In genomic region chr12:39005671-39006070, GRCh38 we compare ENCODE assay signal across 4 cellular contexts.
A peak's percentile ranks its signal among the peaks of the same experiment; 100 is the strongest.
TF ChIP-seq lines count a peak whose summit lies in the region.

No MANE protein-coding gene starts in this region.

TF ChIP-seq in HepG2, 621 proteins besides CTCF, POLR2A, EP300 and RAD21:
- TF ChIP-seq MAFK (conservative IDR thresholded peaks at IDR 0.05 in 1 of 2, IDR thresholded peaks at IDR 0.05 in 1 of 2; ENCODE audit: low read length in 2 of 2), result peak; percentile 65 to 88
- peak; percentile 72 for TF ChIP-seq MAFF (IDR thresholded peaks at IDR 0.05; ENCODE audit: low read depth, low read length)
- no peak for TF ChIP-seq TOPORS (CRISPR knock-in tag; IDR thresholded peaks at IDR 0.05)

TF ChIP-seq in A549, 52 proteins besides CTCF, POLR2A, EP300 and RAD21:
- TF ChIP-seq MAZ (IDR thresholded peaks at IDR 0.05; ENCODE audit: borderline replicate concordance, low read depth, low read length), result no peak
- TF ChIP-seq ATOH8 (CRISPR knock-in tag; IDR thresholded peaks at IDR 0.05; ENCODE audit: low read depth), result no peak
- TF ChIP-seq, protein P1, sequence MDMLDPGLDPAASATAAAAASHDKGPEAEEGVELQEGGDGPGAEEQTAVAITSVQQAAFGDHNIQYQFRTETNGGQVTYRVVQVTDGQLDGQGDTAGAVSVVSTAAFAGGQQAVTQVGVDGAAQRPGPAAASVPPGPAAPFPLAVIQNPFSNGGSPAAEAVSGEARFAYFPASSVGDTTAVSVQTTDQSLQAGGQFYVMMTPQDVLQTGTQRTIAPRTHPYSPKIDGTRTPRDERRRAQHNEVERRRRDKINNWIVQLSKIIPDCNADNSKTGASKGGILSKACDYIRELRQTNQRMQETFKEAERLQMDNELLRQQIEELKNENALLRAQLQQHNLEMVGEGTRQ (IDR thresholded peaks at IDR 0.05), result no peak
- no peak for TF ChIP-seq TFCP2L1 (CRISPR knock-in tag; IDR thresholded peaks at IDR 0.05)
- peak; percentile 65 for TF ChIP-seq MAFK (IDR thresholded peaks at IDR 0.05; ENCODE audit: partially characterized antibody)
- TF ChIP-seq JUN (IDR thresholded peaks at IDR 0.05), result no peak
- TF ChIP-seq, protein P2, sequence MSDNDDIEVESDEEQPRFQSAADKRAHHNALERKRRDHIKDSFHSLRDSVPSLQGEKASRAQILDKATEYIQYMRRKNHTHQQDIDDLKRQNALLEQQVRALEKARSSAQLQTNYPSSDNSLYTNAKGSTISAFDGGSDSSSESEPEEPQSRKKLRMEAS (IDR thresholded peaks at IDR 0.05), result no peak

TF ChIP-seq in IMR-90, 13 proteins besides CTCF, POLR2A, EP300 and RAD21:
- TF ChIP-seq CEBPB (IDR thresholded peaks at IDR 0.05; ENCODE audit: low read depth, low read length) (no peak), NFE2L2 (IDR thresholded peaks at IDR 0.05; ENCODE audit: low read depth, low read length) (no peak), BHLHE40 (IDR thresholded peaks at IDR 0.05; ENCODE audit: low read depth, low read length) (no peak), MAFK (IDR thresholded peaks at IDR 0.05; ENCODE audit: low read depth, low read length) (peak; percentile 77), MXI1 (IDR thresholded peaks at IDR 0.05; ENCODE audit: borderline replicate concordance, low read depth, low read length) (no peak), SMC3 (IDR thresholded peaks at IDR 0.05; ENCODE audit: low read depth, low read length) (no peak), ELK1 (IDR thresholded peaks at IDR 0.05; ENCODE audit: borderline replicate concordance, low read depth, low read length) (no peak), CHD1 (IDR thresholded peaks at IDR 0.05; ENCODE audit: low read depth, low read length) (no peak)

TF ChIP-seq in K562, 482 proteins besides CTCF, POLR2A, EP300 and RAD21:
- TF ChIP-seq, protein P3, sequence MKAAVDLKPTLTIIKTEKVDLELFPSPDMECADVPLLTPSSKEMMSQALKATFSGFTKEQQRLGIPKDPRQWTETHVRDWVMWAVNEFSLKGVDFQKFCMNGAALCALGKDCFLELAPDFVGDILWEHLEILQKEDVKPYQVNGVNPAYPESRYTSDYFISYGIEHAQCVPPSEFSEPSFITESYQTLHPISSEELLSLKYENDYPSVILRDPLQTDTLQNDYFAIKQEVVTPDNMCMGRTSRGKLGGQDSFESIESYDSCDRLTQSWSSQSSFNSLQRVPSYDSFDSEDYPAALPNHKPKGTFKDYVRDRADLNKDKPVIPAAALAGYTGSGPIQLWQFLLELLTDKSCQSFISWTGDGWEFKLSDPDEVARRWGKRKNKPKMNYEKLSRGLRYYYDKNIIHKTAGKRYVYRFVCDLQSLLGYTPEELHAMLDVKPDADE (conservative IDR thresholded peaks at IDR 0.05; ENCODE audit: control insufficient read depth, low read depth, low read length), result no peak
- peak; percentile 17; the same call in 1 of the 2 replicates for TF ChIP-seq MAFF (IDR thresholded peaks at IDR 0.05; ENCODE audit: low read length)
- TF ChIP-seq ZNF699 (CRISPR knock-in tag; IDR thresholded peaks at IDR 0.05; ENCODE audit: insufficient replicate concordance), result no peak
- TF ChIP-seq ZNF316 (IDR thresholded peaks at IDR 0.05), result peak; percentile 39; the same call in 1 of the 2 replicates
- no peak for TF ChIP-seq RFX5 (IDR thresholded peaks at IDR 0.05; ENCODE audit: low read depth, low read length)
- TF ChIP-seq ETV6 (IDR thresholded peaks at IDR 0.05; ENCODE audit: borderline replicate concordance in 1 of 2, low read depth in 2 of 2, low read length in 1 of 2), result no peak
- no peak for TF ChIP-seq ETV6 (CRISPR knock-in tag; IDR thresholded peaks at IDR 0.05; ENCODE audit: borderline replicate concordance)
TF ChIP-seq in K562: peak in this region for 2.
